In the genomic region with DNA sequence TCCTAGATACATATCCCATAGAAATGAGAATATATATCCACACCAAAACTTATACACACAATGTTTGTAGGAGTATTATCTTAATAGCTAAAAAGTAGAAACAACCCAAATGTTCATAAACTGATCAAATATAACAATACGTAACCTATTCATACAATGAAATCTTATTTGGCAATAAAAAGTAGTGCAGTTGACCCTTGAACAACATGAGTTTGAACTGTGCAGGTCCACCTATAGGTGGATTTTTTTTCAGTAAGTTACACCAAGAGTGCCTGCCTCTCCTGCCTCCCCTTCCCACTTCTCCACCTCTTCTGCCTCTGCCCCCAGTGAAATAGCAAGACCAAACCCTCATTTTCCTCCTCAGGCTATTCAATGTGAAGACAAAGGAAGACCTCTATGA, we compare ENCODE assay signal across 29 cellular contexts.
"Had no signal": no experiment of that assay in that cellular context is flagged by ENCODE, and none has a peak within 500 bp of the region (broad histone marks: within the 10 kb centered on the region; RNA-seq: fewer than 3 reads in every experiment).

No MANE protein-coding gene starts in this region.

- H3K27me3 ChIP-seq: left lung, ovary, stomach, testis, thyroid gland, transverse colon, upper lobe of right lung had no signal

- H3K36me3 ChIP-seq: left lung, ovary, prostate gland, thyroid gland, transverse colon had no signal

- FAIRE-seq: keratinocyte, urothelium cell line had no signal

- H3K4me1 ChIP-seq: left lung, lower lobe of right lung, prostate gland, stomach, testis, thyroid gland, upper lobe of right lung had no signal

- H3K27ac ChIP-seq: left lung, lower lobe of right lung, ovary, prostate gland, skin epidermis, stomach, testis, thyroid gland, transverse colon, upper lobe of right lung had no signal

- DNase-seq: hippocampal formation; kidney glomerular epithelial cell; left cardiac atrium; left lung; lower lobe of right lung; mammary epithelial cell; mesenchymal stem cell; naive B cell; natural killer cell; nephron progenitor cell; ovary; retina; right cardiac atrium; stimulated activated CD4-positive, alpha-beta T cell treated with anti-CD3 and anti-CD28 coated beads, Interleukin-12 subunit alpha, Interleukin-12 subunit beta, amount 100 ng/mL, for 4 hours; stimulated activated CD4-positive, alpha-beta T cell treated with anti-CD3 and anti-CD28 coated beads, Interleukin-15, amount 100 ng/mL, for 24 hours; stimulated activated CD4-positive, alpha-beta T cell treated with anti-CD3 and anti-CD28 coated beads, Interleukin-2, amount 100 ng/mL, for 24 hours; stimulated activated CD4-positive, alpha-beta T cell treated with anti-CD3 and anti-CD28 coated beads, Interleukin-4, amount 100 ng/mL, for 1 hour; stimulated activated naive B cell treated with anti-CD40 and anti-IgM and Interleukin-4, amounts not matched to agents 10 μg/mL and 1 μg/mL and 100 μg/mL, for 72 hours; stimulated activated naive CD8-positive, alpha-beta T cell treated with anti-CD3 and anti-CD28 coated beads, Interleukin-15, Interleukin-2, amounts not matched to agents 100 U/mL and 50 U/mL, for 24 hours; stomach; testis; thyroid gland; transverse colon; upper lobe of right lung had no signal

- H3K9me3 ChIP-seq: left lung, lower lobe of right lung, ovary, prostate gland, stomach, testis, thyroid gland, transverse colon, upper lobe of right lung had no signal

- H3K4me3 ChIP-seq: left lung, lower lobe of right lung, ovary, prostate gland, skin epidermis, stomach, testis, thyroid gland, transverse colon, upper lobe of right lung had no signal

- ATAC-seq: left cardiac atrium; left lung; lower lobe of right lung; natural killer cell; right cardiac atrium; sciatic nerve; stimulated activated naive B cell treated with anti-CD40 and anti-IgM and Interleukin-4, amounts not matched to agents 10 μg/mL and 1 μg/mL and 100 μg/mL, for 72 hours; stimulated activated naive CD8-positive, alpha-beta T cell treated with anti-CD3 and anti-CD28 coated beads, Interleukin-15, Interleukin-2, amounts not matched to agents 100 U/mL and 50 U/mL, for 24 hours; upper lobe of right lung had no signal
